Comparison of ENCODE assay signal across 2 cellular contexts in the genomic region with DNA sequence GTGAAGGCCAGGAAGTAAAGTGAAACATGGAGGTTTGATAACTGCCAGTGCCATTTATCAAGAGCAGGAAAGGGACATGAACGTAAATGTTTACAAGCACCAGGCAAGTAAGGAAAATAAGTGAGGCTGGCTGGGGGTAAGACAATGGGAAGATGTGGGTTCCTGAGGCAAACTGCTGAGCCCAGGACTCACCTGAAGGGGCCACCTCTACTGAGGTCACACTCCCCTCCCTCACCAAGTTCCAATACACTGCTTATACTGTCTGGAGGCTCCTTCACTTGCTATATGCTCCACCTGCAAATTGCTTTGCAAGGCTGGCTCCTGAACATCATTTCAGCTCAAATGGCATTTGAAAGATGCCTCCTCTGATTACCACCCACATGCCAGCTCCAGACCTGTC.
TF ChIP-seq lines count a peak whose summit lies in the region.

No MANE protein-coding gene starts in this region.

TF ChIP-seq in GM23338, 12 proteins besides CTCF, POLR2A, EP300 and RAD21:
- TF ChIP-seq, protein P1, sequence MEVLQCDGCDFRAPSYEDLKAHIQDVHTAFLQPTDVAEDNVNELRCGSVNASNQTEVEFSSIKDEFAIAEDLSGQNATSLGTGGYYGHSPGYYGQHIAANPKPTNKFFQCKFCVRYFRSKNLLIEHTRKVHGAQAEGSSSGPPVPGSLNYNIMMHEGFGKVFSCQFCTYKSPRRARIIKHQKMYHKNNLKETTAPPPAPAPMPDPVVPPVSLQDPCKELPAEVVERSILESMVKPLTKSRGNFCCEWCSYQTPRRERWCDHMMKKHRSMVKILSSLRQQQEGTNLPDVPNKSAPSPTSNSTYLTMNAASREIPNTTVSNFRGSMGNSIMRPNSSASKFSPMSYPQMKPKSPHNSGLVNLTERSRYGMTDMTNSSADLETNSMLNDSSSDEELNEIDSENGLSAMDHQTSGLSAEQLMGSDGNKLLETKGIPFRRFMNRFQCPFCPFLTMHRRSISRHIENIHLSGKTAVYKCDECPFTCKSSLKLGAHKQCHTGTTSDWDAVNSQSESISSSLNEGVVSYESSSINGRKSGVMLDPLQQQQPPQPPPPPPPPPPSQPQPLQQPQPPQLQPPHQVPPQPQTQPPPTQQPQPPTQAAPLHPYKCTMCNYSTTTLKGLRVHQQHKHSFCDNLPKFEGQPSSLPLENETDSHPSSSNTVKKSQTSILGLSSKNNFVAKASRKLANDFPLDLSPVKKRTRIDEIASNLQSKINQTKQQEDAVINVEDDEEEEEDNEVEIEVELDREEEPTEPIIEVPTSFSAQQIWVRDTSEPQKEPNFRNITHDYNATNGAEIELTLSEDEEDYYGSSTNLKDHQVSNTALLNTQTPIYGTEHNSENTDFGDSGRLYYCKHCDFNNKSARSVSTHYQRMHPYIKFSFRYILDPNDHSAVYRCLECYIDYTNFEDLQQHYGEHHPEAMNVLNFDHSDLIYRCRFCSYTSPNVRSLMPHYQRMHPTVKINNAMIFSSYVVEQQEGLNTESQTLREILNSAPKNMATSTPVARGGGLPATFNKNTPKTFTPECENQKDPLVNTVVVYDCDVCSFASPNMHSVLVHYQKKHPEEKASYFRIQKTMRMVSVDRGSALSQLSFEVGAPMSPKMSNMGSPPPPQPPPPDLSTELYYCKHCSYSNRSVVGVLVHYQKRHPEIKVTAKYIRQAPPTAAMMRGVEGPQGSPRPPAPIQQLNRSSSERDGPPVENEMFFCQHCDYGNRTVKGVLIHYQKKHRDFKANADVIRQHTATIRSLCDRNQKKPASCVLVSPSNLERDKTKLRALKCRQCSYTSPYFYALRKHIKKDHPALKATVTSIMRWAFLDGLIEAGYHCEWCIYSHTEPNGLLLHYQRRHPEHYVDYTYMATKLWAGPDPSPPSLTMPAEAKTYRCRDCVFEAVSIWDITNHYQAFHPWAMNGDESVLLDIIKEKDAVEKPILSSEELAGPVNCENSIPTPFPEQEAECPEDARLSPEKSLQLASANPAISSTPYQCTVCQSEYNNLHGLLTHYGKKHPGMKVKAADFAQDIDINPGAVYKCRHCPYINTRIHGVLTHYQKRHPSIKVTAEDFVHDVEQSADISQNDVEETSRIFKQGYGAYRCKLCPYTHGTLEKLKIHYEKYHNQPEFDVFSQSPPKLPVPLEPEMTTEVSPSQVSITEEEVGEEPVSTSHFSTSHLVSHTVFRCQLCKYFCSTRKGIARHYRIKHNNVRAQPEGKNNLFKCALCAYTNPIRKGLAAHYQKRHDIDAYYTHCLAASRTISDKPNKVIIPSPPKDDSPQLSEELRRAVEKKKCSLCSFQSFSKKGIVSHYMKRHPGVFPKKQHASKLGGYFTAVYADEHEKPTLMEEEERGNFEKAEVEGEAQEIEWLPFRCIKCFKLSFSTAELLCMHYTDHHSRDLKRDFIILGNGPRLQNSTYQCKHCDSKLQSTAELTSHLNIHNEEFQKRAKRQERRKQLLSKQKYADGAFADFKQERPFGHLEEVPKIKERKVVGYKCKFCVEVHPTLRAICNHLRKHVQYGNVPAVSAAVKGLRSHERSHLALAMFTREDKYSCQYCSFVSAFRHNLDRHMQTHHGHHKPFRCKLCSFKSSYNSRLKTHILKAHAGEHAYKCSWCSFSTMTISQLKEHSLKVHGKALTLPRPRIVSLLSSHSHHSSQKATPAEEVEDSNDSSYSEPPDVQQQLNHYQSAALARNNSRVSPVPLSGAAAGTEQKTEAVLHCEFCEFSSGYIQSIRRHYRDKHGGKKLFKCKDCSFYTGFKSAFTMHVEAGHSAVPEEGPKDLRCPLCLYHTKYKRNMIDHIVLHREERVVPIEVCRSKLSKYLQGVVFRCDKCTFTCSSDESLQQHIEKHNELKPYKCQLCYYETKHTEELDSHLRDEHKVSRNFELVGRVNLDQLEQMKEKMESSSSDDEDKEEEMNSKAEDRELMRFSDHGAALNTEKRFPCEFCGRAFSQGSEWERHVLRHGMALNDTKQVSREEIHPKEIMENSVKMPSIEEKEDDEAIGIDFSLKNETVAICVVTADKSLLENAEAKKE (CRISPR knock-in tag; IDR thresholded peaks at IDR 0.05): no peak
- TF ChIP-seq ZNF331 (CRISPR knock-in tag; IDR thresholded peaks at IDR 0.05; ENCODE audit: low read depth) (0 out of 2 replicates have a peak, but pooled peaks have one; percentile 9), NANOG (IDR thresholded peaks at IDR 0.05; ENCODE audit: borderline replicate concordance) (no peak)

TF ChIP-seq in IMR-90, 13 proteins besides CTCF, POLR2A, EP300 and RAD21:
- no peak for TF ChIP-seq MXI1 (IDR thresholded peaks at IDR 0.05; ENCODE audit: borderline replicate concordance, low read depth, low read length)
- no peak for TF ChIP-seq MAZ (IDR thresholded peaks at IDR 0.05; ENCODE audit: borderline replicate concordance, low read depth, low read length)
- TF ChIP-seq, protein P2, sequence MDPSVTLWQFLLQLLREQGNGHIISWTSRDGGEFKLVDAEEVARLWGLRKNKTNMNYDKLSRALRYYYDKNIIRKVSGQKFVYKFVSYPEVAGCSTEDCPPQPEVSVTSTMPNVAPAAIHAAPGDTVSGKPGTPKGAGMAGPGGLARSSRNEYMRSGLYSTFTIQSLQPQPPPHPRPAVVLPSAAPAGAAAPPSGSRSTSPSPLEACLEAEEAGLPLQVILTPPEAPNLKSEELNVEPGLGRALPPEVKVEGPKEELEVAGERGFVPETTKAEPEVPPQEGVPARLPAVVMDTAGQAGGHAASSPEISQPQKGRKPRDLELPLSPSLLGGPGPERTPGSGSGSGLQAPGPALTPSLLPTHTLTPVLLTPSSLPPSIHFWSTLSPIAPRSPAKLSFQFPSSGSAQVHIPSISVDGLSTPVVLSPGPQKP (IDR thresholded peaks at IDR 0.05; ENCODE audit: borderline replicate concordance, low read depth, low read length): no peak
- TF ChIP-seq NFE2L2 (IDR thresholded peaks at IDR 0.05; ENCODE audit: low read depth, low read length): no peak
- no peak for TF ChIP-seq RFX5 (IDR thresholded peaks at IDR 0.05; ENCODE audit: low read depth, low read length)
- TF ChIP-seq CHD1 (IDR thresholded peaks at IDR 0.05; ENCODE audit: low read depth, low read length): no peak
- no peak for TF ChIP-seq CEBPB (IDR thresholded peaks at IDR 0.05; ENCODE audit: low read depth, low read length)
- no peak for TF ChIP-seq BHLHE40 (IDR thresholded peaks at IDR 0.05; ENCODE audit: low read depth, low read length)
- no peak for TF ChIP-seq SMC3 (IDR thresholded peaks at IDR 0.05; ENCODE audit: low read depth, low read length)
